9 cellular contexts compared by ENCODE assay signal in the genomic region with DNA sequence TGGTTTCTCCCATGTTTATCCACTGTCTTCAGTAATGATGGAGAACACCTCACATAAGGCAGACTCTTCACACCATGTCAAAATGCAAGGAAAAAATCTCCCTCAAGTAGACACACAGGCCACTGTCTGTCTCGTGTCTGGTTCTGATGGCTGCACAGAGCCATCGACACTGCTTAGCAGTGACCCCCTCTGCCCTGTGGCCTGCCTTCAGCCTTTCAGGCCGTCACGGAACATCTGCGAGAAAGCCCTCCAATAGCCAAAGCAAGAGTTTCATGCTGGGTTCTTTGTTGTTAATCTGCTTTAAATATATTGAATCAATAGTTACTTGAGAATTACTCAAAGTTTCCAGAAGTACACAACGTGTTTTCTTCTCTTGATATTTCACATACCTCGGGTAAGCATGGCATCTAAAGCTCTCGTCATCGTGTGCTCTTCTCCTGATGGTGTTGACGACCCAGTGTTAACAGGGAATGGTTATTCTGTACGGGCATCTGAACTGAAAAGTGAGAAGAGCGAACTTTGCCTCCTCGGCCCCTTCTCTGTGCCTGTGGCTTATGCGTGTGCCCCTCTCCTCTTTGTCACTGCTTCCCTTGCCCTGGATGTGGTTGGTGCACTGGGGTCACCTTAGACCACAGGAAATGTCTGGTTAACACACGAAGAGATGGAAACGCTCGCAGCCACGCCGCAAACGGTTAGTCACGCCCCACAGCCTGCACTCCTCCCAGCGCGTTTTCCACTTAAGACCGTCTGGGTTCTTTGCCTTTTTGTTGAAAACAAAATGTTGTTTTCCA. TPM values are rescaled to one million over a fixed set of nuclear protein-coding genes. Genes with fewer than 3 reads are reported as not detected.
DNase-seq lines count a peak whose midpoint lies in the region; ATAC-seq, FAIRE-seq and TF ChIP-seq lines count a peak whose summit lies in the region.
"Had no signal": no experiment of that assay in that cellular context is flagged by ENCODE, and none has a peak within 500 bp of the region (broad histone marks: within the 10 kb centered on the region; RNA-seq: fewer than 3 reads in every experiment).

No MANE protein-coding gene starts in this region.

- no peaks in the 10 kb centered on the region for H3K9me3 Mint-ChIP-seq in CD8-positive, alpha-beta T cell
- no peaks in the 10 kb centered on the region for H3K9me3 Mint-ChIP-seq in activated naive CD4-positive, alpha-beta T cell treated with anti-CD3 and anti-CD28 coated beads, Interleukin-2, amount 50 U/mL, for 72 hours

- no peak overlapping the region for H3K4me3 ChIP-seq in CD8-positive, alpha-beta T cell (ENCODE audit: low read depth, low read length)
- H3K4me3 ChIP-seq in MG63: no peak overlapping the region
- H3K4me3 ChIP-seq in stomach: no peak overlapping the region

- POLR2A ChIA-PET in CD8-positive, alpha-beta T cell (lab: Charles Lee): interaction anchor here (1.7 kb wide), 1 partner anchor 9 kb away, joined by 7 read pairs; no protein-coding TSS in a partner anchor

- no peak for TF ChIP-seq CTCF in CD8-positive, alpha-beta T cell (IDR thresholded peaks at IDR 0.05)
- no peak for TF ChIP-seq CTCF in stomach (IDR thresholded peaks at IDR 0.05)

- intact Hi-C loops in CD8-positive, alpha-beta T cell (cut with DNase I, micrococcal nuclease): no loop called here
- intact Hi-C loops in stomach (cut with DNase I; ENCODE audit: low total_unique reads): no loop called here

- TF ChIP-seq POLR2A in stomach (IDR thresholded peaks at IDR 0.05): no peak

- H3K9me3 ChIP-seq in CD8-positive, alpha-beta T cell (ENCODE audit: low read length): no peaks in the 10 kb centered on the region
- no peaks in the 10 kb centered on the region for H3K9me3 ChIP-seq in MG63
- no peaks in the 10 kb centered on the region for H3K9me3 ChIP-seq in stomach

- peaks cover 20% of the 10 kb centered on the region for H3K4me1 Mint-ChIP-seq in CD8-positive, alpha-beta T cell (ENCODE audit: low read depth)

- H3K4me1 ChIP-seq in CD8-positive, alpha-beta T cell (ENCODE audit: insufficient read depth, low read length): peaks cover 20% of the 10 kb centered on the region
- no peaks in the 10 kb centered on the region for H3K4me1 ChIP-seq in stomach

- H3K27me3 Mint-ChIP-seq in CD8-positive, alpha-beta T cell (ENCODE audit: low read depth): no peaks in the 10 kb centered on the region

- no peaks in the 10 kb centered on the region for H3K36me3 ChIP-seq in CD8-positive, alpha-beta T cell (ENCODE audit: insufficient read depth, low read length)
- H3K36me3 ChIP-seq in MG63 (peaks cover 64% of the 10 kb centered on the region), stomach (peaks cover 21 to 87% (median 76%) of the 10 kb centered on the region in 4 donors)

- H3K4me3 Mint-ChIP-seq in CD8-positive, alpha-beta T cell: peak overlapping the region; percentile 60

- no peak overlapping the region for H3K27ac ChIP-seq in CD8-positive, alpha-beta T cell (ENCODE audit: low read depth, low read length)
- no peak overlapping the region for H3K27ac ChIP-seq in stomach

- H3K27ac Mint-ChIP-seq in CD8-positive, alpha-beta T cell: peak overlapping the region; percentile 78
- H3K27ac Mint-ChIP-seq in activated naive CD4-positive, alpha-beta T cell treated with anti-CD3 and anti-CD28 coated beads, Interleukin-2, amount 50 U/mL, for 72 hours: peak overlapping the region; percentile 85 to 93

- H3K36me3 Mint-ChIP-seq in CD8-positive, alpha-beta T cell: peaks cover 63% of the 10 kb centered on the region
- H3K36me3 Mint-ChIP-seq in activated naive CD4-positive, alpha-beta T cell treated with anti-CD3 and anti-CD28 coated beads, Interleukin-2, amount 50 U/mL, for 72 hours: peaks cover 6 to 39% of the 10 kb centered on the region in 2 donors

- peak; percentile 8 to 70 (median 54) for DNase-seq in CD8-positive, alpha-beta T cell
- DNase-seq in activated CD4-positive, CD25-positive, alpha-beta regulatory T cell treated with anti-CD3 and anti-CD28 coated beads, Interleukin-2, amount 50 U/mL, for 72 hours: peak; percentile 64
- peak; percentile 74 to 87 for DNase-seq in activated naive CD4-positive, alpha-beta T cell treated with anti-CD3 and anti-CD28 coated beads, Interleukin-2, amount 50 U/mL, for 72 hours (ENCODE audit: low spot score in 2 of 2)
- peak; percentile 51 for DNase-seq in stimulated activated CD4-positive, alpha-beta T cell treated with anti-CD3 and anti-CD28 coated beads, Interleukin-4, amount 100 ng/mL, for 1 hour
- DNase-seq in globus pallidus (ENCODE audit: low spot score) (no peak), MG63 (no peak), RCC 7860 (ENCODE audit: low spot score) (no peak), stomach (no peak)
- DNase-seq: nucleus accumbens had no signal

- no peak for TF ChIP-seq EP300 in stomach (IDR thresholded peaks at IDR 0.05)

- WGBS in stomach, 5 donors: 77 to 91% (median 83%) methylated on average over 24 of the region's 24 CpGs

- FAIRE-seq in RCC 7860 (lab: Jason Lieb, UNC): no peak

- peak; percentile 80 for ATAC-seq in CD8-positive, alpha-beta T cell
- ATAC-seq in activated naive CD4-positive, alpha-beta T cell treated with anti-CD3 and anti-CD28 coated beads, Interleukin-2, amount 50 U/mL, for 72 hours: peak; percentile 95 to 99

- no peaks in the 10 kb centered on the region for H3K27me3 ChIP-seq in CD8-positive, alpha-beta T cell (ENCODE audit: insufficient read depth, low read length)
- H3K27me3 ChIP-seq in MG63 (no peaks in the 10 kb centered on the region), stomach (no peaks in the 10 kb centered on the region)

- CTCF ChIA-PET in CD8-positive, alpha-beta T cell (lab: Charles Lee): no interaction called here

RNA-seq across cellular contexts. Expression of gene CTTN, which starts 33.4 kb away (rescaled TPM):
- total RNA-seq in CD8-positive, alpha-beta T cell: under 1 TPM; 0.27 to 0.36 TPM
- 10 to 100 TPM in 1 of 2 donors, 1 to 10 TPM in 1; 9.7 to 45.1 TPM for total RNA-seq in activated naive CD4-positive, alpha-beta T cell treated with anti-CD3 and anti-CD28 coated beads, Interleukin-2, amount 50 U/mL, for 72 hours
- total RNA-seq in MG63 (2014; rRNA removed; shearing (Covaris generic); ENCODE audit: low replicate concordance): 153 and 159 TPM in 2 replicates
- total RNA-seq in stomach: 100 to 1,000 TPM; 280 to 390 (median 327) TPM
- polyA plus RNA-seq in stomach: 10 to 100 TPM; 69.8 to 83.8 (median 78.5) TPM

Comparison
In these comparisons a context has a peak if more than half of its experiments do, and no peak if none do; other contexts are left out.
1. DNase-seq: peak in CD8-positive, alpha-beta T cell (7 of 7), activated CD4-positive, CD25-positive, alpha-beta regulatory T cell treated with anti-CD3 and anti-CD28 coated beads, Interleukin-2, amount 50 U/mL, for 72 hours (single experiment), activated naive CD4-positive, alpha-beta T cell treated with anti-CD3 and anti-CD28 coated beads, Interleukin-2, amount 50 U/mL, for 72 hours (2 of 2) and stimulated activated CD4-positive, alpha-beta T cell treated with anti-CD3 and anti-CD28 coated beads, Interleukin-4, amount 100 ng/mL, for 1 hour (single experiment); none in globus pallidus (single experiment), MG63 (single experiment), RCC 7860 (single experiment) and stomach (single experiment).
2. RNA of gene CTTN, which starts 33.4 kb away (total RNA-seq): 280 to 390 TPM in stomach, 153 to 159 TPM in MG63 and 9.7 to 45.1 TPM in activated naive CD4-positive, alpha-beta T cell treated with anti-CD3 and anti-CD28 coated beads, Interleukin-2, amount 50 U/mL, for 72 hours; 0.27 to 0.36 TPM in CD8-positive, alpha-beta T cell; every median in the first group is over 4 times any median in the second.